In genomic region chr3:165243597-165243996, GRCh38 we compare ENCODE assay signal across 30 cellular contexts. TPM values are rescaled to one million over a fixed set of nuclear protein-coding genes. Genes with fewer than 3 reads are reported as not detected.
"Had no signal": no experiment of that assay in that cellular context is flagged by ENCODE, and none has a peak within 500 bp of the region (broad histone marks: within the 10 kb centered on the region; RNA-seq: fewer than 3 reads in every experiment).

No MANE protein-coding gene starts in this region.

- H3K27me3 Mint-ChIP-seq: stimulated activated memory B cell treated with anti-CD40 and anti-IgM and Interleukin-4, amounts not matched to agents 10 μg/mL and 1 μg/mL and 100 μg/mL, for 72 hours; stimulated activated naive B cell treated with anti-CD40 and anti-IgM and Interleukin-4, amounts not matched to agents 10 μg/mL and 1 μg/mL and 100 μg/mL, for 72 hours; stimulated activated naive CD8-positive, alpha-beta T cell treated with anti-CD3 and anti-CD28 coated beads, Interleukin-15, amount 100 ng/mL, for 72 hours; stimulated activated naive CD8-positive, alpha-beta T cell treated with anti-CD3 and anti-CD28 coated beads, Interleukin-15, Interleukin-2, amounts not matched to agents 100 ng/mL and 50 ng/mL, for 24 hours; type B pancreatic cell had no signal

- FAIRE-seq: urothelium cell line had no signal

- H3K36me3 ChIP-seq: stomach, suprapubic skin, thoracic aorta, thyroid gland, tibial artery, tibial nerve, transverse colon, upper lobe of left lung, upper lobe of right lung, uterus, vagina had no signal

- H3K27me3 ChIP-seq: stomach, suprapubic skin, testis, thyroid gland, tibial artery, tibial nerve, transverse colon, upper lobe of left lung, upper lobe of right lung, uterus, vagina had no signal

- H3K9me3 ChIP-seq: stomach, suprapubic skin, testis, thoracic aorta, thyroid gland, tibial artery, tibial nerve, transverse colon, upper lobe of left lung, upper lobe of right lung, uterus, vagina had no signal

- H3K4me3 ChIP-seq: stomach, suprapubic skin, testis, thoracic aorta, thyroid gland, tibial artery, tibial nerve, transverse colon, upper lobe of left lung, upper lobe of right lung, uterus, vagina had no signal

- H3K27ac ChIP-seq: stomach, suprapubic skin, testis, thoracic aorta, thyroid gland, tibial artery, tibial nerve, transverse colon, upper lobe of left lung, upper lobe of right lung, uterus, vagina had no signal

- DNase-seq: stimulated activated CD4-positive, alpha-beta T cell treated with anti-CD3 and anti-CD28 coated beads, Interleukin-2, amount 100 ng/mL, for 48 hours; stimulated activated CD4-positive, alpha-beta T cell treated with anti-CD3 and anti-CD28 coated beads, Interleukin-4, amount 100 ng/mL, for 1 hour; stimulated activated CD4-positive, alpha-beta T cell treated with anti-CD3 and anti-CD28 coated beads, Interleukin-4, amount 100 ng/mL, for 24 hours; stimulated activated CD4-positive, alpha-beta T cell treated with anti-CD3 and anti-CD28 coated beads, Interleukin-4, amount 100 ng/mL, for 4 hours; stimulated activated CD8-positive, alpha-beta memory T cell treated with anti-CD3 and anti-CD28 coated beads, Interleukin-4, amount 100 ng/mL, for 48 hours; stimulated activated naive B cell treated with anti-CD40 and anti-IgM and Interleukin-4, amounts not matched to agents 10 μg/mL and 1 μg/mL and 100 μg/mL, for 72 hours; stimulated activated naive CD4-positive, alpha-beta T cell; stimulated activated naive CD4-positive, alpha-beta T cell treated with Interleukin-2 at 50 U/mL for 16 hours; stimulated activated naive CD8-positive, alpha-beta T cell treated with anti-CD3 and anti-CD28 coated beads, Interleukin-15, amount 100 ng/mL, for 72 hours; stimulated activated naive CD8-positive, alpha-beta T cell treated with anti-CD3 and anti-CD28 coated beads, Interleukin-15, Interleukin-2, amounts not matched to agents 100 U/mL and 50 U/mL, for 24 hours; stomach; substantia nigra; testis; thyroid gland; tibial artery; transverse colon; trophoblast cell; upper lobe of left lung; upper lobe of right lung; uterus had no signal

- H3K4me1 ChIP-seq: stomach, suprapubic skin, testis, thyroid gland, tibial artery, tibial nerve, transverse colon, upper lobe of left lung, upper lobe of right lung, uterus, vagina had no signal

- H3K36me3 Mint-ChIP-seq: stimulated activated effector memory CD8-positive, alpha-beta T cell treated with anti-CD3 and anti-CD28 coated beads, Interleukin-12 subunit alpha, Interleukin-12 subunit beta, amount 100 ng/mL, for 72 hours; stimulated activated memory B cell treated with anti-CD40 and anti-IgM and Interleukin-4, amounts not matched to agents 10 μg/mL and 1 μg/mL and 100 μg/mL, for 72 hours; stimulated activated naive B cell treated with anti-CD40 and anti-IgM and Interleukin-4, amounts not matched to agents 10 μg/mL and 1 μg/mL and 100 μg/mL, for 72 hours; type B pancreatic cell had no signal

- H3K27ac Mint-ChIP-seq: stimulated activated effector memory CD8-positive, alpha-beta T cell treated with anti-CD3 and anti-CD28 coated beads, Interleukin-12 subunit alpha, Interleukin-12 subunit beta, amount 100 ng/mL, for 72 hours; stimulated activated memory B cell treated with anti-CD40 and anti-IgM and Interleukin-4, amounts not matched to agents 10 μg/mL and 1 μg/mL and 100 μg/mL, for 72 hours; stimulated activated naive B cell treated with anti-CD40 and anti-IgM and Interleukin-4, amounts not matched to agents 10 μg/mL and 1 μg/mL and 100 μg/mL, for 72 hours; stimulated activated naive CD8-positive, alpha-beta T cell treated with anti-CD3 and anti-CD28 coated beads, Interleukin-15, amount 100 ng/mL, for 72 hours; stimulated activated naive CD8-positive, alpha-beta T cell treated with anti-CD3 and anti-CD28 coated beads, Interleukin-15, Interleukin-2, amounts not matched to agents 100 ng/mL and 50 ng/mL, for 24 hours; type B pancreatic cell had no signal

- H3K4me3 Mint-ChIP-seq: stimulated activated effector memory CD8-positive, alpha-beta T cell treated with anti-CD3 and anti-CD28 coated beads, Interleukin-12 subunit alpha, Interleukin-12 subunit beta, amount 100 ng/mL, for 72 hours; stimulated activated memory B cell treated with anti-CD40 and anti-IgM and Interleukin-4, amounts not matched to agents 10 μg/mL and 1 μg/mL and 100 μg/mL, for 72 hours; stimulated activated naive B cell treated with anti-CD40 and anti-IgM and Interleukin-4, amounts not matched to agents 10 μg/mL and 1 μg/mL and 100 μg/mL, for 72 hours; stimulated activated naive CD8-positive, alpha-beta T cell treated with anti-CD3 and anti-CD28 coated beads, Interleukin-15, amount 100 ng/mL, for 72 hours; stimulated activated naive CD8-positive, alpha-beta T cell treated with anti-CD3 and anti-CD28 coated beads, Interleukin-15, Interleukin-2, amounts not matched to agents 100 ng/mL and 50 ng/mL, for 24 hours; type B pancreatic cell had no signal

- H3K4me1 Mint-ChIP-seq: stimulated activated effector memory CD8-positive, alpha-beta T cell treated with anti-CD3 and anti-CD28 coated beads, Interleukin-12 subunit alpha, Interleukin-12 subunit beta, amount 100 ng/mL, for 72 hours; stimulated activated memory B cell treated with anti-CD40 and anti-IgM and Interleukin-4, amounts not matched to agents 10 μg/mL and 1 μg/mL and 100 μg/mL, for 72 hours; stimulated activated naive B cell treated with anti-CD40 and anti-IgM and Interleukin-4, amounts not matched to agents 10 μg/mL and 1 μg/mL and 100 μg/mL, for 72 hours; stimulated activated naive CD8-positive, alpha-beta T cell treated with anti-CD3 and anti-CD28 coated beads, Interleukin-15, amount 100 ng/mL, for 72 hours had no signal

- ATAC-seq: stimulated activated effector memory CD8-positive, alpha-beta T cell treated with anti-CD3 and anti-CD28 coated beads, Interleukin-12 subunit alpha, Interleukin-12 subunit beta, amount 100 ng/mL, for 72 hours; stimulated activated memory B cell treated with anti-CD40 and anti-IgM and Interleukin-4, amounts not matched to agents 10 μg/mL and 1 μg/mL and 100 μg/mL, for 72 hours; stimulated activated naive B cell treated with anti-CD40 and anti-IgM and Interleukin-4, amounts not matched to agents 10 μg/mL and 1 μg/mL and 100 μg/mL, for 72 hours; stimulated activated naive CD8-positive, alpha-beta T cell treated with anti-CD3 and anti-CD28 coated beads, Interleukin-15, amount 100 ng/mL, for 72 hours; stimulated activated naive CD8-positive, alpha-beta T cell treated with anti-CD3 and anti-CD28 coated beads, Interleukin-15, Interleukin-2, amounts not matched to agents 100 U/mL and 50 U/mL, for 24 hours; upper lobe of right lung had no signal

RNA-seq across cellular contexts. Expression of gene SLITRK3, which starts 47.4 kb away (rescaled TPM):
- total RNA-seq: subcutaneous adipose tissue, tibial nerve had no signal
